Comparison of ENCODE assay signal across 9 cellular contexts in the genomic region with DNA sequence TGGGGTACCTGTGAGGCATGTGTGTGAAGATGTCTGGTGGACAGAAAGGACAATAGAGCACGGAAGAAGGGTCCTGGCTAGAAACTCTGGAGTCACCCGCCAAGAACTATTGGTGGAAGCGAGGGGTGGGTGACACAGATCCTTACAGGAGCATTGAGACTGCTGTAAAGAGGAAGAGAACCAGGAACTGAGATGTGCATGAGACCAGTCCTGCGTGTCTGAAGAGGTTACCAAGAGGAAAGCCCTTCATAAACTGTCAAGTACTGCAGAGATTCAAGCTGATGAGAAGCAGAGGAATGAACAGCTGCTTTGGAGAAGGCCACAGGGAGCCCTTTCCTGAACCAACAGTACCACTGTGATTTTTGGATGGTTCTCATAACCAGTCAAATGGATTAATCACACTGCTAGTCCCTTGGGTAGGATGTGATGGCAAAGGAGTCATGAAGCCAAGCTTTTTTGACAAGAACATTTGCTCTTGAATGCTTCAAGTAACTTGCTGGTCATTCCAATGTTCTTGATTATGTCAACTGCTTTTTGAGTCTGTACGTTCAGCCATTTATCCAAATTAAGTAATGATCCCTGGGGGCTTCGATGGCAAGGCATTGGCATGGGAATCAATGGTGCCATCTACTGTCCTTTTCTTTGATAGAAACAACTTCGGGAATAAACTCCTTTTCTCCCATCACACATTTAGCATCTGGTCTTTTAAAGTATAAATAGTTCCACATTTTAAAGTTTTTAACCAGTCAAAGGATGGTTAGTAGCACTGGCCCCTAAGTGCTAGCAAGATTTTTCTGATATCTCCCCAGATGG. TPM values are rescaled to one million over a fixed set of nuclear protein-coding genes. Genes with fewer than 3 reads are reported as not detected.
DNase-seq lines count a peak whose midpoint lies in the region; ATAC-seq and TF ChIP-seq lines count a peak whose summit lies in the region.
"Had no signal": no experiment of that assay in that cellular context is flagged by ENCODE, and none has a peak within 500 bp of the region (broad histone marks: within the 10 kb centered on the region; RNA-seq: fewer than 3 reads in every experiment).

No MANE protein-coding gene starts in this region.

- WGBS in sigmoid colon, 2 donors, result 74 to 75% methylated on average over 7 of the region's 7 CpGs

- no peak for TF ChIP-seq EP300 in sigmoid colon (IDR thresholded peaks at IDR 0.05)

- ATAC-seq in stimulated activated naive B cell treated with anti-CD40 and anti-IgM and Interleukin-4, amounts not matched to agents 10 μg/mL and 1 μg/mL and 100 μg/mL, for 72 hours (replicated peaks), result peak; percentile 93 to 95

- no peak overlapping the region for H3K27ac ChIP-seq in sigmoid colon

- H3K27me3 ChIP-seq in sigmoid colon, result no peaks in the 10 kb centered on the region

- TF ChIP-seq CTCF in sigmoid colon (IDR thresholded peaks at IDR 0.05), result no peak

- H3K4me3 Mint-ChIP-seq in stimulated activated naive B cell treated with anti-CD40 and anti-IgM and Interleukin-4, amounts not matched to agents 10 μg/mL and 1 μg/mL and 100 μg/mL, for 72 hours, result no peak overlapping the region
- H3K4me3 Mint-ChIP-seq in activated CD4-positive, alpha-beta T cell treated with anti-CD3 and anti-CD28 coated beads, Interleukin-2, amount 10 ng/mL, durations not matched to agents 24 days and 14 days, result no peak overlapping the region

- no peak overlapping the region for H3K4me3 ChIP-seq in sigmoid colon
- H3K4me3 ChIP-seq: prostate gland had no signal

- H3K27ac Mint-ChIP-seq in stimulated activated naive B cell treated with anti-CD40 and anti-IgM and Interleukin-4, amounts not matched to agents 10 μg/mL and 1 μg/mL and 100 μg/mL, for 72 hours, result no peak overlapping the region
- H3K27ac Mint-ChIP-seq in activated CD4-positive, alpha-beta T cell treated with anti-CD3 and anti-CD28 coated beads, Interleukin-2, amount 10 ng/mL, durations not matched to agents 24 days and 14 days, result no peak overlapping the region

- peaks cover 0 to 3% of the 10 kb centered on the region in 2 donors for H3K36me3 Mint-ChIP-seq in stimulated activated naive B cell treated with anti-CD40 and anti-IgM and Interleukin-4, amounts not matched to agents 10 μg/mL and 1 μg/mL and 100 μg/mL, for 72 hours
- no peaks in the 10 kb centered on the region for H3K36me3 Mint-ChIP-seq in activated CD4-positive, alpha-beta T cell treated with anti-CD3 and anti-CD28 coated beads, Interleukin-2, amount 10 ng/mL, durations not matched to agents 24 days and 14 days (ENCODE audit: low read depth)

- H3K4me1 Mint-ChIP-seq in stimulated activated naive B cell treated with anti-CD40 and anti-IgM and Interleukin-4, amounts not matched to agents 10 μg/mL and 1 μg/mL and 100 μg/mL, for 72 hours, result peaks cover 19 to 28% of the 10 kb centered on the region in 2 donors
- H3K4me1 Mint-ChIP-seq in activated CD4-positive, alpha-beta T cell treated with anti-CD3 and anti-CD28 coated beads, Interleukin-2, amount 10 ng/mL, durations not matched to agents 24 days and 14 days, result no peaks in the 10 kb centered on the region

- intact Hi-C loops in activated CD4-positive, alpha-beta T cell treated with anti-CD3 and anti-CD28 coated beads, Interleukin-2, amount 10 ng/mL, durations not matched to agents 24 days and 14 days (cut with micrococcal nuclease), result no loop called here
- intact Hi-C loops in sigmoid colon (cut with DNase I), result no loop called here

- DNase-seq in NCI-H2107 treated with DMSO at 0.1 percent for 48 hours (lab: John Stamatoyannopoulos, UW; ENCODE audit: unreplicated experiment) (peak; percentile 65), NCI-H2107 (lab: John Stamatoyannopoulos, UW) (no peak), NCI-H1105 (lab: John Stamatoyannopoulos, UW) (peak; percentile 26), dermis microvascular lymphatic vessel endothelial cell (ENCODE audit: low read depth in 2 of 2) (peak; percentile 9 to 33), pons (ENCODE audit: low spot score) (no peak), sigmoid colon (no peak)
- DNase-seq in stimulated activated naive B cell treated with anti-CD40 and anti-IgM and Interleukin-4, amounts not matched to agents 10 μg/mL and 1 μg/mL and 100 μg/mL, for 72 hours, result peak; percentile 1
- DNase-seq in activated CD4-positive, alpha-beta T cell treated with anti-CD3 and anti-CD28 coated beads, Interleukin-2, amount 10 ng/mL, durations not matched to agents 24 days and 14 days, result no peak

- peaks cover 6% of the 10 kb centered on the region in 2 donors for H3K27me3 Mint-ChIP-seq in stimulated activated naive B cell treated with anti-CD40 and anti-IgM and Interleukin-4, amounts not matched to agents 10 μg/mL and 1 μg/mL and 100 μg/mL, for 72 hours
- peaks cover 12% of the 10 kb centered on the region for H3K27me3 Mint-ChIP-seq in activated CD4-positive, alpha-beta T cell treated with anti-CD3 and anti-CD28 coated beads, Interleukin-2, amount 10 ng/mL, durations not matched to agents 24 days and 14 days

- no peaks in the 10 kb centered on the region for H3K36me3 ChIP-seq in sigmoid colon
- H3K36me3 ChIP-seq: prostate gland had no signal

- peaks cover 0 to 32% (median 17%) of the 10 kb centered on the region in 4 donors for H3K4me1 ChIP-seq in sigmoid colon
- H3K4me1 ChIP-seq: prostate gland had no signal

- H3K9me3 ChIP-seq in sigmoid colon, result no peaks in the 10 kb centered on the region
- H3K9me3 ChIP-seq: prostate gland had no signal

- no peaks in the 10 kb centered on the region for H3K9me3 Mint-ChIP-seq in stimulated activated naive B cell treated with anti-CD40 and anti-IgM and Interleukin-4, amounts not matched to agents 10 μg/mL and 1 μg/mL and 100 μg/mL, for 72 hours
- no peaks in the 10 kb centered on the region for H3K9me3 Mint-ChIP-seq in activated CD4-positive, alpha-beta T cell treated with anti-CD3 and anti-CD28 coated beads, Interleukin-2, amount 10 ng/mL, durations not matched to agents 24 days and 14 days

- TF ChIP-seq POLR2A in sigmoid colon (IDR thresholded peaks at IDR 0.05), result no peak

RNA-seq across cellular contexts. Expression of gene GPR135, which starts 42.9 kb away (rescaled TPM):
- total RNA-seq in dermis microvascular lymphatic vessel endothelial cell, result 0.39 and 0.63 TPM in 2 replicates
- total RNA-seq in activated CD4-positive, alpha-beta T cell treated with anti-CD3 and anti-CD28 coated beads, Interleukin-2, amount 10 ng/mL, durations not matched to agents 24 days and 14 days, result 1.8 and 2.0 TPM in 2 replicates
- total RNA-seq in sigmoid colon, result 10 to 100 TPM in 1 of 4 donors, 1 to 10 TPM in 3; 5.2 to 12.7 (median 6.1) TPM
- polyA plus RNA-seq in sigmoid colon, result under 1 TPM in 1 of 3 donors, not detected in 2; 0.50 TPM

Comparison
In these comparisons a context has a peak if more than half of its experiments do, and no peak if none do; other contexts are left out.
1. DNase-seq: peak in NCI-H2107 treated with DMSO at 0.1 percent for 48 hours (single experiment), NCI-H1105 (single experiment), dermis microvascular lymphatic vessel endothelial cell (2 of 2) and stimulated activated naive B cell treated with anti-CD40 and anti-IgM and Interleukin-4, amounts not matched to agents 10 μg/mL and 1 μg/mL and 100 μg/mL, for 72 hours (single experiment); none in NCI-H2107 (single experiment), activated CD4-positive, alpha-beta T cell treated with anti-CD3 and anti-CD28 coated beads, Interleukin-2, amount 10 ng/mL, durations not matched to agents 24 days and 14 days (single experiment), pons (single experiment) and sigmoid colon (single experiment).